18 cellular contexts compared by ENCODE assay signal in the genomic region with DNA sequence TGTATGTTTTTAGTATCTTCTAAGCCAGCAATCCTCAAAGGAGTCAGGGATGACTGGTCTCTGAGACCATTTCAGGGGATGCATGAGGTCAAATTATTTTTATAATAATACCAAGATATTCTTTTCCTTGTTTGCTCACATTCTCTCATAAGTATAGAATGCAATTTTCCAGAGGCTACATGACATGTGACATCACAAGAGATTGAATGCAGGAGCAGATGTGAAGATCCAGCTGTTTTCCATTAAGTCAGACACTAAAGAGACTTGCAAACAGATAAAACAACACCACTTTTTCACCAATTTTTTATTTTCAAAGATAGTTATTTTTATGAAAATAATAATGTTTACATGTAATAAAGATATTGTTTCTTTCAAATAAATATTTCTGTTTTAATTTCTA.
"Had no signal": no experiment of that assay in that cellular context is flagged by ENCODE, and none has a peak within 500 bp of the region (broad histone marks: within the 10 kb centered on the region; RNA-seq: fewer than 3 reads in every experiment).

No MANE protein-coding gene starts in this region.

- H3K27ac ChIP-seq: gastroesophageal sphincter, spleen, tibial artery, upper lobe of right lung had no signal

- H3K27ac Mint-ChIP-seq: dendritic cell treated with granulocyte-macrophage colony-stimulating factor and Interleukin-4, amounts not matched to agents 40 ng/mL and 50 ng/mL, for 4 days; stimulated activated memory B cell treated with anti-CD40 and anti-IgM and Interleukin-4, amounts not matched to agents 10 μg/mL and 1 μg/mL and 100 μg/mL, for 72 hours; stimulated activated naive CD8-positive, alpha-beta T cell treated with anti-CD3 and anti-CD28 coated beads, Interleukin-15, Interleukin-2, amounts not matched to agents 100 ng/mL and 50 ng/mL, for 24 hours had no signal

- H3K27me3 ChIP-seq: gastroesophageal sphincter, spleen, tibial artery, upper lobe of right lung had no signal

- DNase-seq: cerebellar nuclear complex; erythroblast; kidney; left colon; midbrain; nephron progenitor cell; posterior cingulate gyrus; spleen; stimulated activated CD4-positive, alpha-beta T cell treated with anti-CD3 and anti-CD28 coated beads, Interleukin-15, amount 100 ng/mL, for 24 hours; stimulated activated CD4-positive, alpha-beta T cell treated with anti-CD3 and anti-CD28 coated beads, Interleukin-1b, Interleukin-23, amount 100 ng/mL, for 48 hours; stimulated activated CD4-positive, alpha-beta T cell treated with anti-CD3 and anti-CD28 coated beads, Interleukin-4, amount 100 ng/mL, for 24 hours; tibial artery; upper lobe of right lung had no signal

- H3K9me3 Mint-ChIP-seq: dendritic cell treated with granulocyte-macrophage colony-stimulating factor and Interleukin-4, amounts not matched to agents 40 ng/mL and 50 ng/mL, for 4 days; stimulated activated memory B cell treated with anti-CD40 and anti-IgM and Interleukin-4, amounts not matched to agents 10 μg/mL and 1 μg/mL and 100 μg/mL, for 72 hours; stimulated activated naive CD8-positive, alpha-beta T cell treated with anti-CD3 and anti-CD28 coated beads, Interleukin-15, Interleukin-2, amounts not matched to agents 100 ng/mL and 50 ng/mL, for 24 hours had no signal

- H3K4me1 ChIP-seq: gastroesophageal sphincter, upper lobe of right lung had no signal

- H3K36me3 Mint-ChIP-seq: stimulated activated memory B cell treated with anti-CD40 and anti-IgM and Interleukin-4, amounts not matched to agents 10 μg/mL and 1 μg/mL and 100 μg/mL, for 72 hours had no signal

- ATAC-seq: gastroesophageal sphincter; left colon; sciatic nerve; stimulated activated memory B cell treated with anti-CD40 and anti-IgM and Interleukin-4, amounts not matched to agents 10 μg/mL and 1 μg/mL and 100 μg/mL, for 72 hours; upper lobe of right lung had no signal

- H3K4me3 ChIP-seq: gastroesophageal sphincter, spleen, tibial artery, upper lobe of right lung had no signal

- H3K36me3 ChIP-seq: gastroesophageal sphincter, spleen, tibial artery, upper lobe of right lung had no signal

- H3K27me3 Mint-ChIP-seq: dendritic cell treated with granulocyte-macrophage colony-stimulating factor and Interleukin-4, amounts not matched to agents 40 ng/mL and 50 ng/mL, for 4 days; stimulated activated memory B cell treated with anti-CD40 and anti-IgM and Interleukin-4, amounts not matched to agents 10 μg/mL and 1 μg/mL and 100 μg/mL, for 72 hours; stimulated activated naive CD8-positive, alpha-beta T cell treated with anti-CD3 and anti-CD28 coated beads, Interleukin-15, Interleukin-2, amounts not matched to agents 100 ng/mL and 50 ng/mL, for 24 hours had no signal

- H3K4me3 Mint-ChIP-seq: dendritic cell treated with granulocyte-macrophage colony-stimulating factor and Interleukin-4, amounts not matched to agents 40 ng/mL and 50 ng/mL, for 4 days; nephron progenitor cell; stimulated activated memory B cell treated with anti-CD40 and anti-IgM and Interleukin-4, amounts not matched to agents 10 μg/mL and 1 μg/mL and 100 μg/mL, for 72 hours; stimulated activated naive CD8-positive, alpha-beta T cell treated with anti-CD3 and anti-CD28 coated beads, Interleukin-15, Interleukin-2, amounts not matched to agents 100 ng/mL and 50 ng/mL, for 24 hours had no signal

- H3K9me3 ChIP-seq: gastroesophageal sphincter, spleen, tibial artery, upper lobe of right lung had no signal

- H3K4me1 Mint-ChIP-seq: stimulated activated memory B cell treated with anti-CD40 and anti-IgM and Interleukin-4, amounts not matched to agents 10 μg/mL and 1 μg/mL and 100 μg/mL, for 72 hours had no signal
